Comparison of ENCODE assay signal across 37 cellular contexts in the genomic region with DNA sequence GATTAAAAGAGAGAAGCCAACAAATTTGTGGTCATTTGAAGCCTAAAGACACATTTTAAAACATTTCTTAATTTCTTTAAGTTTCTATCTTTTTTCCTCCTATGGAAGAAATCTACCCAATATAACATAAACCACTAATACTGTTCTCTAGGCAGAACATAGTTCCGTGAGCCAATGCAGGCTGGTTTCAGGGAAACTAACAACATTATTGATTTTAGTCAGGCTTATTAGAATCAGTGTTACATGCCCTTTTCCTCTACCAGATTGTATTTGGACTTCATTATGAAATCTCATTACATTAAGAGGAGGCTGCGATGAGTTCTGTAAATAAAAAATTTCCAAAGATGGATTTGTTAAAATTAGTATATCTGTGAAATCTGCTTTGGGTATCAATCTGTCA.
"Had no signal": no experiment of that assay in that cellular context is flagged by ENCODE, and none has a peak within 500 bp of the region (broad histone marks: within the 10 kb centered on the region; RNA-seq: fewer than 3 reads in every experiment).

No MANE protein-coding gene starts in this region.

- H3K27ac ChIP-seq: ascending aorta, cardiac muscle cell, WERI-Rb-1 had no signal

- H3K27ac Mint-ChIP-seq: activated B cell treated with CpG ODN at 0.5 μM for 24 hours; activated CD4-positive, alpha-beta memory T cell treated with anti-CD3 and anti-CD28 coated beads for 36 hours; activated CD4-positive, alpha-beta T cell treated with anti-CD3 and anti-CD28 coated beads, Interleukin-2, amount 10 ng/mL, durations not matched to agents 24 days and 14 days; activated CD8-positive, alpha-beta T cell treated with anti-CD3 and anti-CD28 coated beads for 36 hours; activated naive CD4-positive, alpha-beta T cell treated with anti-CD3 and anti-CD28 coated beads, Interleukin-2, amount 10 ng/mL, durations not matched to agents 7 days and 5 days; activated naive CD4-positive, alpha-beta T cell treated with anti-CD3 and anti-CD28 coated beads, Interleukin-2, amount 50 U/mL, for 24 hours; activated naive CD8-positive, alpha-beta T cell; activated naive CD8-positive, alpha-beta T cell treated with anti-CD3 and anti-CD28 coated beads, Interleukin-2, amount 10 ng/mL, durations not matched to agents 7 days and 5 days; activated naive CD8-positive, alpha-beta T cell treated with anti-CD3 and anti-CD28 coated beads, Interleukin-2, amount 50 U/mL, for 24 hours; activated T-cell treated with anti-CD3 and anti-CD28 coated beads, Interleukin-2, amount 50 U/mL, for 72 hours; activated T-helper 1 cell treated with anti-CD3 and anti-CD28 coated beads, Interleukin-12 subunit alpha, Interleukin-12 subunit beta, Interleukin-2, Interleukin-4 antibody, amounts not matched to agents 30 ng/mL and 10 ng/mL and 1 ng/mL, durations not matched to agents 14 hours and 24 hours and 36 hours; activated T-helper 2 cell treated with anti-CD3 and anti-CD28 coated beads, Interferon-gamma antibody, Interleukin-2, Interleukin-4, amounts not matched to agents 10 μg/mL and 5 μg/mL and 100 μg/mL, durations not matched to agents 14 hours and 24 hours and 36 hours; T-helper 1 cell treated with Interleukin-12 subunit alpha and Interleukin-12 subunit beta and Interleukin-4 antibody, amounts not matched to agents 30 μg/mL and 1 μg/mL, for 36 hours; T-helper 2 cell treated with Interferon-gamma antibody and Interleukin-4, amounts not matched to agents 5 μg/mL and 100 μg/mL, for 36 hours had no signal

- H3K9me3 ChIP-seq: ascending aorta had no signal

- H3K4me3 ChIP-seq: ascending aorta, cardiac muscle cell had no signal

- DNase-seq: activated B cell treated with CpG ODN at 0.5 μM for 24 hours; activated CD4-positive, alpha-beta memory T cell treated with anti-CD3 and anti-CD28 coated beads for 36 hours; activated CD4-positive, alpha-beta T cell treated with anti-CD3 and anti-CD28 coated beads for 4 hours; activated CD4-positive, alpha-beta T cell treated with anti-CD3 and anti-CD28 coated beads, Interleukin-2, amount 10 ng/mL, durations not matched to agents 24 days and 14 days; activated CD4-positive, alpha-beta T cell treated with anti-CD3 and anti-CD28 coated beads, Interleukin-2, amount 50 U/mL, for 1 hour; activated CD4-positive, alpha-beta T cell treated with anti-CD3 and anti-CD28 coated beads, Interleukin-2, amount 50 U/mL, for 4 hours; activated CD4-positive, CD25-positive, alpha-beta regulatory T cell treated with anti-CD3 and anti-CD28 coated beads, Interleukin-2, amount 50 U/mL, for 72 hours; activated CD8-positive, alpha-beta memory T cell treated with anti-CD3 and anti-CD28 coated beads, Interleukin-2, amount 50 U/mL, for 4 hours; activated CD8-positive, alpha-beta T cell treated with anti-CD3 and anti-CD28 coated beads for 36 hours; activated effector memory CD4-positive, alpha-beta T cell treated with Interleukin-2 at 50 U/mL for 16 hours; activated gamma-delta T cell; activated naive CD4-positive, alpha-beta T cell treated with anti-CD3 and anti-CD28 coated beads, Interleukin-2, amount 10 ng/mL, durations not matched to agents 7 days and 5 days; activated naive CD4-positive, alpha-beta T cell treated with Interleukin-2 at 50 U/mL for 16 hours; activated naive CD8-positive, alpha-beta T cell treated with anti-CD3 and anti-CD28 coated beads, Interleukin-2, amount 10 ng/mL, durations not matched to agents 7 days and 5 days; activated naive CD8-positive, alpha-beta T cell treated with anti-CD3 and anti-CD28 coated beads, Interleukin-2, amount 50 U/mL, for 24 hours; activated T-cell treated with anti-CD3 and anti-CD28 coated beads for 4 hours; activated T-cell treated with anti-CD3 and anti-CD28 coated beads, Interleukin-2, amount 50 U/mL, for 1 hour; activated T-cell treated with anti-CD3 and anti-CD28 coated beads, Interleukin-2, amount 50 U/mL, for 4 hours; activated T-cell treated with anti-CD3 and anti-CD28 coated beads, Interleukin-2, amount 50 U/mL, for 72 hours; amygdala; anterior cingulate cortex; caudate nucleus; cerebellar nuclear complex; T-helper 1 cell; T-helper 2 cell; T-helper 9 cell; WERI-Rb-1 had no signal

- H3K27me3 Mint-ChIP-seq: brain had no signal

- H3K36me3 Mint-ChIP-seq: activated CD4-positive, alpha-beta memory T cell treated with anti-CD3 and anti-CD28 coated beads for 36 hours; activated naive CD4-positive, alpha-beta T cell treated with anti-CD3 and anti-CD28 coated beads, Interleukin-2, amount 10 ng/mL, durations not matched to agents 7 days and 5 days; activated naive CD4-positive, alpha-beta T cell treated with anti-CD3 and anti-CD28 coated beads, Interleukin-2, amount 50 U/mL, for 24 hours; activated naive CD8-positive, alpha-beta T cell; activated naive CD8-positive, alpha-beta T cell treated with anti-CD3 and anti-CD28 coated beads, Interleukin-2, amount 10 ng/mL, durations not matched to agents 7 days and 5 days; brain had no signal

- H3K9me3 Mint-ChIP-seq: activated B cell treated with CpG ODN at 0.5 μM for 24 hours; activated CD4-positive, alpha-beta memory T cell treated with anti-CD3 and anti-CD28 coated beads for 36 hours; activated CD4-positive, alpha-beta T cell treated with anti-CD3 and anti-CD28 coated beads, Interleukin-2, amount 10 ng/mL, durations not matched to agents 24 days and 14 days; activated CD8-positive, alpha-beta T cell treated with anti-CD3 and anti-CD28 coated beads for 36 hours; activated naive CD4-positive, alpha-beta T cell treated with anti-CD3 and anti-CD28 coated beads, Interleukin-2, amount 10 ng/mL, durations not matched to agents 7 days and 5 days; activated naive CD4-positive, alpha-beta T cell treated with anti-CD3 and anti-CD28 coated beads, Interleukin-2, amount 50 U/mL, for 24 hours; activated naive CD8-positive, alpha-beta T cell treated with anti-CD3 and anti-CD28 coated beads, Interleukin-2, amount 10 ng/mL, durations not matched to agents 7 days and 5 days; activated naive CD8-positive, alpha-beta T cell treated with anti-CD3 and anti-CD28 coated beads, Interleukin-2, amount 50 U/mL, for 24 hours; activated T-cell treated with anti-CD3 and anti-CD28 coated beads, Interleukin-2, amount 50 U/mL, for 4 hours; activated T-cell treated with anti-CD3 and anti-CD28 coated beads, Interleukin-2, amount 50 U/mL, for 72 hours; activated T-helper 1 cell treated with anti-CD3 and anti-CD28 coated beads, Interleukin-12 subunit alpha, Interleukin-12 subunit beta, Interleukin-2, Interleukin-4 antibody, amounts not matched to agents 30 ng/mL and 10 ng/mL and 1 ng/mL, durations not matched to agents 14 hours and 24 hours and 36 hours; activated T-helper 2 cell treated with anti-CD3 and anti-CD28 coated beads, Interferon-gamma antibody, Interleukin-2, Interleukin-4, amounts not matched to agents 10 μg/mL and 5 μg/mL and 100 μg/mL, durations not matched to agents 14 hours and 24 hours and 36 hours; central memory CD8-positive, alpha-beta T cell; T-helper 1 cell treated with Interleukin-12 subunit alpha and Interleukin-12 subunit beta and Interleukin-4 antibody, amounts not matched to agents 30 μg/mL and 1 μg/mL, for 36 hours; T-helper 2 cell treated with Interferon-gamma antibody and Interleukin-4, amounts not matched to agents 5 μg/mL and 100 μg/mL, for 36 hours had no signal

- ATAC-seq: activated CD8-positive, alpha-beta T cell treated with anti-CD3 and anti-CD28 coated beads for 36 hours; activated naive CD8-positive, alpha-beta T cell treated with anti-CD3 and anti-CD28 coated beads, Interleukin-2, amount 50 U/mL, for 24 hours; activated T-cell treated with anti-CD3 and anti-CD28 coated beads, Interleukin-2, amount 50 U/mL, for 4 hours; activated T-cell treated with anti-CD3 and anti-CD28 coated beads, Interleukin-2, amount 50 U/mL, for 72 hours had no signal

- H3K27me3 ChIP-seq: ascending aorta, cardiac muscle cell had no signal

- H3K4me1 Mint-ChIP-seq: activated B cell treated with CpG ODN at 0.5 μM for 24 hours; activated CD4-positive, alpha-beta T cell treated with anti-CD3 and anti-CD28 coated beads, Interleukin-2, amount 10 ng/mL, durations not matched to agents 24 days and 14 days; activated naive CD4-positive, alpha-beta T cell treated with anti-CD3 and anti-CD28 coated beads, Interleukin-2, amount 10 ng/mL, durations not matched to agents 7 days and 5 days; activated naive CD4-positive, alpha-beta T cell treated with anti-CD3 and anti-CD28 coated beads, Interleukin-2, amount 50 U/mL, for 24 hours; activated naive CD8-positive, alpha-beta T cell treated with anti-CD3 and anti-CD28 coated beads, Interleukin-2, amount 10 ng/mL, durations not matched to agents 7 days and 5 days; activated naive CD8-positive, alpha-beta T cell treated with anti-CD3 and anti-CD28 coated beads, Interleukin-2, amount 50 U/mL, for 24 hours; central memory CD8-positive, alpha-beta T cell had no signal

- H3K4me3 Mint-ChIP-seq: activated B cell treated with CpG ODN at 0.5 μM for 24 hours; activated CD4-positive, alpha-beta memory T cell treated with anti-CD3 and anti-CD28 coated beads for 36 hours; activated CD4-positive, alpha-beta T cell treated with anti-CD3 and anti-CD28 coated beads, Interleukin-2, amount 10 ng/mL, durations not matched to agents 24 days and 14 days; activated CD8-positive, alpha-beta T cell treated with anti-CD3 and anti-CD28 coated beads for 36 hours; activated naive CD4-positive, alpha-beta T cell treated with anti-CD3 and anti-CD28 coated beads, Interleukin-2, amount 10 ng/mL, durations not matched to agents 7 days and 5 days; activated naive CD4-positive, alpha-beta T cell treated with anti-CD3 and anti-CD28 coated beads, Interleukin-2, amount 50 U/mL, for 24 hours; activated naive CD8-positive, alpha-beta T cell; activated naive CD8-positive, alpha-beta T cell treated with anti-CD3 and anti-CD28 coated beads, Interleukin-2, amount 10 ng/mL, durations not matched to agents 7 days and 5 days; activated naive CD8-positive, alpha-beta T cell treated with anti-CD3 and anti-CD28 coated beads, Interleukin-2, amount 50 U/mL, for 24 hours; activated T-cell treated with anti-CD3 and anti-CD28 coated beads, Interleukin-2, amount 50 U/mL, for 4 hours; activated T-cell treated with anti-CD3 and anti-CD28 coated beads, Interleukin-2, amount 50 U/mL, for 72 hours; activated T-helper 1 cell treated with anti-CD3 and anti-CD28 coated beads, Interleukin-12 subunit alpha, Interleukin-12 subunit beta, Interleukin-2, Interleukin-4 antibody, amounts not matched to agents 30 ng/mL and 10 ng/mL and 1 ng/mL, durations not matched to agents 14 hours and 24 hours and 36 hours; brain; central memory CD8-positive, alpha-beta T cell; T-helper 1 cell treated with Interleukin-12 subunit alpha and Interleukin-12 subunit beta and Interleukin-4 antibody, amounts not matched to agents 30 μg/mL and 1 μg/mL, for 36 hours; T-helper 2 cell treated with Interferon-gamma antibody and Interleukin-4, amounts not matched to agents 5 μg/mL and 100 μg/mL, for 36 hours had no signal

- H3K36me3 ChIP-seq: ascending aorta, cardiac muscle cell, WERI-Rb-1 had no signal

- H3K4me1 ChIP-seq: ascending aorta had no signal
